14 cellular contexts compared by ENCODE assay signal in genomic region chr9:102445906-102446305, GRCh38.
DNase-seq lines count a peak whose midpoint lies in the region; ATAC-seq and TF ChIP-seq lines count a peak whose summit lies in the region.
"Had no signal": no experiment of that assay in that cellular context is flagged by ENCODE, and none has a peak within 500 bp of the region (broad histone marks: within the 10 kb centered on the region; RNA-seq: fewer than 3 reads in every experiment).

No MANE protein-coding gene starts in this region.

- no peak for TF ChIP-seq POLR2A in gastroesophageal sphincter (IDR thresholded peaks at IDR 0.05)

- H3K27me3 ChIP-seq in gastroesophageal sphincter, result no peaks in the 10 kb centered on the region
- H3K27me3 ChIP-seq in WERI-Rb-1 (ENCODE audit: insufficient read depth, low read depth, severe bottlenecking), result no peaks in the 10 kb centered on the region

- no peak for TF ChIP-seq EP300 in gastroesophageal sphincter (IDR thresholded peaks at IDR 0.05)

- WGBS in gastroesophageal sphincter (ENCODE audit: low coverage in 1 of 2), 2 donors, result 33 to 40% methylated on average over 1 of the region's 1 CpG

- peak; percentile 25 for ATAC-seq in HG02885 (IDR thresholded peaks at IDR 0.05; ENCODE audit: poor library complexity, unreplicated experiment)
- ATAC-seq in HG03439 (IDR thresholded peaks at IDR 0.05; ENCODE audit: unreplicated experiment), result peak; percentile 29
- no peak for ATAC-seq in gastroesophageal sphincter
- ATAC-seq: GM23338 had no signal

- peak overlapping the region; percentile 34 for H3K9ac ChIP-seq in SK-N-MC (ENCODE audit: insufficient read length)

- H3K4me3 ChIP-seq in SK-N-MC, result peak overlapping the region; percentile 24
- H3K4me3 ChIP-seq in gastroesophageal sphincter, result no peak overlapping the region
- H3K4me3 ChIP-seq in WERI-Rb-1 (ENCODE audit: low read depth, low read length), result no peak overlapping the region
- H3K4me3 ChIP-seq: GM23338, HAP-1 had no signal

- no peaks in the 10 kb centered on the region for H3K4me1 ChIP-seq in gastroesophageal sphincter

- peak; percentile 52 for DNase-seq in SK-N-MC (ENCODE audit: low read depth, low spot score)
- DNase-seq in WERI-Rb-1, result no peak
- DNase-seq in medulla oblongata (ENCODE audit: extremely low spot score), result no peak
- DNase-seq: C1 segment of cervical spinal cord; Calu3; CD4-positive, alpha-beta memory T cell; COR-L47; DND-41; HFFc6 had no signal

- H3K27ac ChIP-seq in SK-N-MC, result peak overlapping the region; percentile 84
- no peak overlapping the region for H3K27ac ChIP-seq in gastroesophageal sphincter
- no peak overlapping the region for H3K27ac ChIP-seq in WERI-Rb-1

- H3K9me3 ChIP-seq in SK-N-MC (ENCODE audit: low read depth, low read length), result no peaks in the 10 kb centered on the region
- peaks cover 0 to 7% (median 0%) of the 10 kb centered on the region in 3 donors for H3K9me3 ChIP-seq in gastroesophageal sphincter
- no peaks in the 10 kb centered on the region for H3K9me3 ChIP-seq in WERI-Rb-1 (ENCODE audit: severe bottlenecking)
- H3K9me3 ChIP-seq: HAP-1 had no signal

- H3K36me3 ChIP-seq in SK-N-MC (ENCODE audit: insufficient read depth, low read length), result no peaks in the 10 kb centered on the region
- H3K36me3 ChIP-seq in gastroesophageal sphincter, result no peaks in the 10 kb centered on the region
- no peaks in the 10 kb centered on the region for H3K36me3 ChIP-seq in WERI-Rb-1
- H3K36me3 ChIP-seq: HAP-1 had no signal

- TF ChIP-seq CTCF in gastroesophageal sphincter (IDR thresholded peaks at IDR 0.05), result no peak
- TF ChIP-seq CTCF in WERI-Rb-1 (IDR thresholded peaks at IDR 0.05; ENCODE audit: low read depth, low read length), result no peak
